Comparison of ENCODE assay signal across 1 cellular context in genomic region chr1:26468911-26469310, GRCh38.
TF ChIP-seq lines count a peak whose summit lies in the region.

No MANE protein-coding gene starts in this region.

TF ChIP-seq in HepG2, 621 proteins besides CTCF, POLR2A, EP300 and RAD21:
- TF ChIP-seq AGO2 (optimal IDR thresholded peaks at IDR 0.05; ENCODE audit: low read depth, low read length) (peak; percentile 67), AGO1 (IDR thresholded peaks at IDR 0.05; ENCODE audit: low read depth, low read length, poor library complexity, severe bottlenecking) (peak; percentile 89), ZNF766 (CRISPR knock-in tag; IDR thresholded peaks at IDR 0.05; ENCODE audit: borderline replicate concordance) (no peak)
- TF ChIP-seq, protein P1, sequence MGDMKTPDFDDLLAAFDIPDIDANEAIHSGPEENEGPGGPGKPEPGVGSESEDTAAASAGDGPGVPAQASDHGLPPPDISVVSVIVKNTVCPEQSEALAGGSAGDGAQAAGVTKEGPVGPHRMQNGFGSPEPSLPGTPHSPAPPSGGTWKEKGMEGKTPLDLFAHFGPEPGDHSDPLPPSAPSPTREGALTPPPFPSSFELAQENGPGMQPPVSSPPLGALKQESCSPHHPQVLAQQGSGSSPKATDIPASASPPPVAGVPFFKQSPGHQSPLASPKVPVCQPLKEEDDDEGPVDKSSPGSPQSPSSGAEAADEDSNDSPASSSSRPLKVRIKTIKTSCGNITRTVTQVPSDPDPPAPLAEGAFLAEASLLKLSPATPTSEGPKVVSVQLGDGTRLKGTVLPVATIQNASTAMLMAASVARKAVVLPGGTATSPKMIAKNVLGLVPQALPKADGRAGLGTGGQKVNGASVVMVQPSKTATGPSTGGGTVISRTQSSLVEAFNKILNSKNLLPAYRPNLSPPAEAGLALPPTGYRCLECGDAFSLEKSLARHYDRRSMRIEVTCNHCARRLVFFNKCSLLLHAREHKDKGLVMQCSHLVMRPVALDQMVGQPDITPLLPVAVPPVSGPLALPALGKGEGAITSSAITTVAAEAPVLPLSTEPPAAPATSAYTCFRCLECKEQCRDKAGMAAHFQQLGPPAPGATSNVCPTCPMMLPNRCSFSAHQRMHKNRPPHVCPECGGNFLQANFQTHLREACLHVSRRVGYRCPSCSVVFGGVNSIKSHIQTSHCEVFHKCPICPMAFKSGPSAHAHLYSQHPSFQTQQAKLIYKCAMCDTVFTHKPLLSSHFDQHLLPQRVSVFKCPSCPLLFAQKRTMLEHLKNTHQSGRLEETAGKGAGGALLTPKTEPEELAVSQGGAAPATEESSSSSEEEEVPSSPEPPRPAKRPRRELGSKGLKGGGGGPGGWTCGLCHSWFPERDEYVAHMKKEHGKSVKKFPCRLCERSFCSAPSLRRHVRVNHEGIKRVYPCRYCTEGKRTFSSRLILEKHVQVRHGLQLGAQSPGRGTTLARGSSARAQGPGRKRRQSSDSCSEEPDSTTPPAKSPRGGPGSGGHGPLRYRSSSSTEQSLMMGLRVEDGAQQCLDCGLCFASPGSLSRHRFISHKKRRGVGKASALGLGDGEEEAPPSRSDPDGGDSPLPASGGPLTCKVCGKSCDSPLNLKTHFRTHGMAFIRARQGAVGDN (CRISPR knock-in tag; IDR thresholded peaks at IDR 0.05) = no peak
